Comparison of ENCODE assay signal across 1 cellular context in the genomic region with DNA sequence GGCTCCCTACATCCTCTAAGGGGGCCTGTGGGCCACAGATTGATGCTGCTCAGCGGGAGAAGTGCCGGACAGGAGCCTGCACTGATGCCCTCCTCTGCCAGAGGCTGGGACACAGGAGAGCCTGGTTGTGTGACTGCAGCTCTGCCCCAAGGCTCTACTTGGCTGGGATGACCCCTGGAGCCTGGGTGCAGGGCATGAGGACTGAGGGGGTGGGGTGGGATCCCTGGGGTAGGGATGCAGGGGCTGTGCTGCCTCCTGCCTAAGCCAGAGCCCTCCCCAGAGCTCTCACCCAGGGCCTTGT.
TF ChIP-seq lines count a peak whose summit lies in the region.

No MANE protein-coding gene starts in this region.

TF ChIP-seq in HepG2, 621 proteins besides CTCF, POLR2A, EP300 and RAD21 (continued from another document):
- TF ChIP-seq, protein P1, sequence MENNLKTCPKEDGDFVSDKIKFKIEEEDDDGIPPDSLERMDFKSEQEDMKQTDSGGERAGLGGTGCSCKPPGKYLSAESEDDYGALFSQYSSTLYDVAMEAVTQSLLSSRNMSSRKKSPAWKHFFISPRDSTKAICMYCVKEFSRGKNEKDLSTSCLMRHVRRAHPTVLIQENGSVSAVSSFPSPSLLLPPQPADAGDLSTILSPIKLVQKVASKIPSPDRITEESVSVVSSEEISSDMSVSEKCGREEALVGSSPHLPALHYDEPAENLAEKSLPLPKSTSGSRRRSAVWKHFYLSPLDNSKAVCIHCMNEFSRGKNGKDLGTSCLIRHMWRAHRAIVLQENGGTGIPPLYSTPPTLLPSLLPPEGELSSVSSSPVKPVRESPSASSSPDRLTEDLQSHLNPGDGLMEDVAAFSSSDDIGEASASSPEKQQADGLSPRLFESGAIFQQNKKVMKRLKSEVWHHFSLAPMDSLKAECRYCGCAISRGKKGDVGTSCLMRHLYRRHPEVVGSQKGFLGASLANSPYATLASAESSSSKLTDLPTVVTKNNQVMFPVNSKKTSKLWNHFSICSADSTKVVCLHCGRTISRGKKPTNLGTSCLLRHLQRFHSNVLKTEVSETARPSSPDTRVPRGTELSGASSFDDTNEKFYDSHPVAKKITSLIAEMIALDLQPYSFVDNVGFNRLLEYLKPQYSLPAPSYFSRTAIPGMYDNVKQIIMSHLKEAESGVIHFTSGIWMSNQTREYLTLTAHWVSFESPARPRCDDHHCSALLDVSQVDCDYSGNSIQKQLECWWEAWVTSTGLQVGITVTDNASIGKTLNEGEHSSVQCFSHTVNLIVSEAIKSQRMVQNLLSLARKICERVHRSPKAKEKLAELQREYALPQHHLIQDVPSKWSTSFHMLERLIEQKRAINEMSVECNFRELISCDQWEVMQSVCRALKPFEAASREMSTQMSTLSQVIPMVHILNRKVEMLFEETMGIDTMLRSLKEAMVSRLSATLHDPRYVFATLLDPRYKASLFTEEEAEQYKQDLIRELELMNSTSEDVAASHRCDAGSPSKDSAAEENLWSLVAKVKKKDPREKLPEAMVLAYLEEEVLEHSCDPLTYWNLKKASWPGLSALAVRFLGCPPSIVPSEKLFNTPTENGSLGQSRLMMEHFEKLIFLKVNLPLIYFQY (CRISPR knock-in tag; IDR thresholded peaks at IDR 0.05; ENCODE audit: borderline replicate concordance): no peak
- no peak for TF ChIP-seq ZNF468 (CRISPR knock-in tag; IDR thresholded peaks at IDR 0.05)
- TF ChIP-seq, protein P2, sequence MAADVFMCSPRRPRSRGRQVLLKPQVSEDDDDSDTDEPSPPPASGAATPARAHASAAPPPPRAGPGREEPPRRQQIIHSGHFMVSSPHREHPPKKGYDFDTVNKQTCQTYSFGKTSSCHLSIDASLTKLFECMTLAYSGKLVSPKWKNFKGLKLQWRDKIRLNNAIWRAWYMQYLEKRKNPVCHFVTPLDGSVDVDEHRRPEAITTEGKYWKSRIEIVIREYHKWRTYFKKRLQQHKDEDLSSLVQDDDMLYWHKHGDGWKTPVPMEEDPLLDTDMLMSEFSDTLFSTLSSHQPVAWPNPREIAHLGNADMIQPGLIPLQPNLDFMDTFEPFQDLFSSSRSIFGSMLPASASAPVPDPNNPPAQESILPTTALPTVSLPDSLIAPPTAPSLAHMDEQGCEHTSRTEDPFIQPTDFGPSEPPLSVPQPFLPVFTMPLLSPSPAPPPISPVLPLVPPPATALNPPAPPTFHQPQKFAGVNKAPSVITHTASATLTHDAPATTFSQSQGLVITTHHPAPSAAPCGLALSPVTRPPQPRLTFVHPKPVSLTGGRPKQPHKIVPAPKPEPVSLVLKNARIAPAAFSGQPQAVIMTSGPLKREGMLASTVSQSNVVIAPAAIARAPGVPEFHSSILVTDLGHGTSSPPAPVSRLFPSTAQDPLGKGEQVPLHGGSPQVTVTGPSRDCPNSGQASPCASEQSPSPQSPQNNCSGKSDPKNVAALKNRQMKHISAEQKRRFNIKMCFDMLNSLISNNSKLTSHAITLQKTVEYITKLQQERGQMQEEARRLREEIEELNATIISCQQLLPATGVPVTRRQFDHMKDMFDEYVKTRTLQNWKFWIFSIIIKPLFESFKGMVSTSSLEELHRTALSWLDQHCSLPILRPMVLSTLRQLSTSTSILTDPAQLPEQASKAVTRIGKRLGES (CRISPR knock-in tag; IDR thresholded peaks at IDR 0.05; ENCODE audit: borderline replicate concordance): no peak
- TF ChIP-seq ZNF879 (CRISPR knock-in tag; IDR thresholded peaks at IDR 0.05): no peak
- no peak for TF ChIP-seq DNMT3B (CRISPR knock-in tag; conservative IDR thresholded peaks at IDR 0.05)
- no peak for TF ChIP-seq HIVEP1 (CRISPR knock-in tag; IDR thresholded peaks at IDR 0.05)
- TF ChIP-seq CCDC6 (CRISPR knock-in tag; IDR thresholded peaks at IDR 0.05): no peak
- TF ChIP-seq ZNF556 (CRISPR knock-in tag; IDR thresholded peaks at IDR 0.05; ENCODE audit: borderline replicate concordance): no peak
- TF ChIP-seq, protein P3, sequence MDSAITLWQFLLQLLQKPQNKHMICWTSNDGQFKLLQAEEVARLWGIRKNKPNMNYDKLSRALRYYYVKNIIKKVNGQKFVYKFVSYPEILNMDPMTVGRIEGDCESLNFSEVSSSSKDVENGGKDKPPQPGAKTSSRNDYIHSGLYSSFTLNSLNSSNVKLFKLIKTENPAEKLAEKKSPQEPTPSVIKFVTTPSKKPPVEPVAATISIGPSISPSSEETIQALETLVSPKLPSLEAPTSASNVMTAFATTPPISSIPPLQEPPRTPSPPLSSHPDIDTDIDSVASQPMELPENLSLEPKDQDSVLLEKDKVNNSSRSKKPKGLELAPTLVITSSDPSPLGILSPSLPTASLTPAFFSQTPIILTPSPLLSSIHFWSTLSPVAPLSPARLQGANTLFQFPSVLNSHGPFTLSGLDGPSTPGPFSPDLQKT (CRISPR knock-in tag; IDR thresholded peaks at IDR 0.05; ENCODE audit: borderline replicate concordance): no peak
- TF ChIP-seq, protein P4, sequence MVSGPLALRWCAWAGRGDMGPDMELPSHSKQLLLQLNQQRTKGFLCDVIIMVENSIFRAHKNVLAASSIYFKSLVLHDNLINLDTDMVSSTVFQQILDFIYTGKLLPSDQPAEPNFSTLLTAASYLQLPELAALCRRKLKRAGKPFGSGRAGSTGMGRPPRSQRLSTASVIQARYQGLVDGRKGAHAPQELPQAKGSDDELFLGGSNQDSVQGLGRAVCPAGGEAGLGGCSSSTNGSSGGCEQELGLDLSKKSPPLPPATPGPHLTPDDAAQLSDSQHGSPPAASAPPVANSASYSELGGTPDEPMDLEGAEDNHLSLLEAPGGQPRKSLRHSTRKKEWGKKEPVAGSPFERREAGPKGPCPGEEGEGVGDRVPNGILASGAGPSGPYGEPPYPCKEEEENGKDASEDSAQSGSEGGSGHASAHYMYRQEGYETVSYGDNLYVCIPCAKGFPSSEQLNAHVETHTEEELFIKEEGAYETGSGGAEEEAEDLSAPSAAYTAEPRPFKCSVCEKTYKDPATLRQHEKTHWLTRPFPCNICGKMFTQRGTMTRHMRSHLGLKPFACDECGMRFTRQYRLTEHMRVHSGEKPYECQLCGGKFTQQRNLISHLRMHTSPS (CRISPR knock-in tag; IDR thresholded peaks at IDR 0.05; ENCODE audit: low read depth): no peak
